In genomic region chr20:56628015-56628872, GRCh38 we compare ENCODE assay signal across 8 cellular contexts. TPM values are rescaled to one million over a fixed set of nuclear protein-coding genes. Genes with fewer than 3 reads are reported as not detected.
DNase-seq lines count a peak whose midpoint lies in the region; ATAC-seq and TF ChIP-seq lines count a peak whose summit lies in the region.

No MANE protein-coding gene starts in this region.

- CTCF ChIA-PET in T-cell (lab: Charles Lee): no interaction called here

- no peaks in the 10 kb centered on the region for H4K20me1 ChIP-seq in GM23248 (ENCODE audit: insufficient read depth)

- 22% methylated on average over 48 of the region's 48 CpGs for WGBS in GM23248 (ENCODE audit: low coverage in 1 of 2, low lambda C conversion rate in 2 of 2, missing lambda C conversion rate in 2 of 2), 2 experiments

- no peaks in the 10 kb centered on the region for H3K36me3 Mint-ChIP-seq in T-cell

- POLR2A ChIA-PET in T-cell (lab: Charles Lee): no interaction called here

- H3K4me3 Mint-ChIP-seq in T-cell: peak overlapping the region; percentile 21 to 55 (median 46)

- peak; percentile 66 for DNase-seq in GM23248
- no peak for DNase-seq in T-cell
- peak; percentile 21 to 51 for DNase-seq in cardiac muscle cell (ENCODE audit: low read depth in 1 of 2, low spot score in 1 of 2)
- no peak for DNase-seq in gastrocnemius medialis
- no peak for DNase-seq in DMS153 (lab: John Stamatoyannopoulos, UW)
- no peak for DNase-seq in NCI-H1048 (lab: John Stamatoyannopoulos, UW)
- DNase-seq in NCI-H1694 (lab: John Stamatoyannopoulos, UW): no peak

- TF ChIP-seq CTCF in cardiac muscle cell (IDR thresholded peaks at IDR 0.05; ENCODE audit: low read depth, low read length) (no peak), gastrocnemius medialis (IDR thresholded peaks at IDR 0.05 in 4 of 5, conservative IDR thresholded peaks at IDR 0.05 in 1 of 5) (no peak)

- H3K4me1 Mint-ChIP-seq in T-cell: peaks cover 11 to 17% (median 13%) of the 10 kb centered on the region in 3 donors

- H3K9me2 ChIP-seq in GM23248 (ENCODE audit: insufficient read depth): no peaks in the 10 kb centered on the region

- no peak overlapping the region for H3K27ac Mint-ChIP-seq in T-cell

- peak overlapping the region; percentile 97 for H3K4me2 ChIP-seq in GM23248 (ENCODE audit: unreplicated experiment)

- H3K4me1 ChIP-seq in GM23248 (ENCODE audit: insufficient read depth) (peaks cover 14% of the 10 kb centered on the region), cardiac muscle cell (ENCODE audit: low read depth) (peaks cover 16% of the 10 kb centered on the region), gastrocnemius medialis (peaks cover 8 to 14% of the 10 kb centered on the region in 2 donors)

- intact Hi-C loops in gastrocnemius medialis (cut with DNase I; ENCODE audit: low total_unique reads): no loop called here

- H3K36me3 ChIP-seq in GM23248 (ENCODE audit: low read depth) (peaks cover 4% of the 10 kb centered on the region), cardiac muscle cell (no peaks in the 10 kb centered on the region), gastrocnemius medialis (no peaks in the 10 kb centered on the region)

- peak in 1 of 4 experiments; percentile 24 for ATAC-seq in T-cell (replicated peaks in 1 of 4)
- ATAC-seq in gastrocnemius medialis: no peak
- ATAC-seq in GM19467 (IDR thresholded peaks at IDR 0.05; ENCODE audit: unreplicated experiment): no peak

- peaks cover 40% of the 10 kb centered on the region for H3K79me2 ChIP-seq in GM23248 (ENCODE audit: insufficient read depth)

- in situ Hi-C loops in GM23248 (cut with MboI) (loop anchor here (10.0 kb wide), 1 partner anchor 347 kb away; no protein-coding TSS in a partner anchor), gastrocnemius medialis (cut with MboI; ENCODE audit: low sequenced_read_pairs in 4 of 4) (no loop called here)

- no peaks in the 10 kb centered on the region for H3K9me3 Mint-ChIP-seq in T-cell

- H3K9me3 ChIP-seq in GM23248 (ENCODE audit: low read depth) (no peaks in the 10 kb centered on the region), cardiac muscle cell (ENCODE audit: low read depth) (no peaks in the 10 kb centered on the region), gastrocnemius medialis (no peaks in the 10 kb centered on the region)

- H3K27me3 ChIP-seq in GM23248 (replicated peaks; ENCODE audit: insufficient read depth) (no peaks in the 10 kb centered on the region; the same call in 1 of the 2 replicates), cardiac muscle cell (peaks cover 100% of the 10 kb centered on the region), gastrocnemius medialis (peaks cover 77 to 87% (median 85%) of the 10 kb centered on the region in 3 donors)

- H3F3A ChIP-seq in GM23248 (ENCODE audit: insufficient read depth): peaks cover 17% of the 10 kb centered on the region; the same call in 1 of the 2 replicates

- peak overlapping the region; percentile 95 for H2AFZ ChIP-seq in GM23248

- TF ChIP-seq POLR2A in gastrocnemius medialis (IDR thresholded peaks at IDR 0.05): no peak

- H3K4me3 ChIP-seq in GM23248: peak overlapping the region; percentile 96
- peak overlapping the region; percentile 35 for H3K4me3 ChIP-seq in cardiac muscle cell
- H3K4me3 ChIP-seq in gastrocnemius medialis: peak overlapping the region in 3 of 4 donors; percentile 44 to 48 (median 46)

- peaks cover 32 to 68% of the 10 kb centered on the region in 2 donors for H3K27me3 Mint-ChIP-seq in T-cell

- H3K27ac ChIP-seq in GM23248 (no peak overlapping the region), cardiac muscle cell (no peak overlapping the region), gastrocnemius medialis (no peak overlapping the region)

- H3K9ac ChIP-seq in GM23248: peak overlapping the region; percentile 86; the same call in 1 of the 2 replicates

RNA-seq across cellular contexts. Expression of gene TFAP2C, which starts 0.9 kb away (rescaled TPM):
- total RNA-seq in GM23248 (2014; rRNA removed; shearing (Covaris generic)): 12.3 and 12.8 TPM in 2 replicates
- 16.6 and 19.0 TPM in 2 replicates for polyA plus RNA-seq in GM23248 (2016; fragmentation: Nextera tagmentation; extraction: Ambion mirVana)
- under 1 TPM in 2 of 5 donors, not detected in 3; 0.16 TPM for total RNA-seq in T-cell
- total RNA-seq in cardiac muscle cell: 0.21 and 0.46 TPM in 2 replicates
- polyA plus RNA-seq in cardiac muscle cell: not detected in 2 replicates
- total RNA-seq in gastrocnemius medialis: under 1 TPM in 2 of 4 donors, not detected in 2; 0.11 to 0.13 TPM

Comparison
In these comparisons a context has a peak if more than half of its experiments do, and no peak if none do; other contexts are left out.
1. DNase-seq: peak in GM23248 (single experiment) and cardiac muscle cell (2 of 2); none in T-cell (0 of 34), gastrocnemius medialis (0 of 2), DMS153 (single experiment), NCI-H1048 (single experiment) and NCI-H1694 (single experiment).
2. H3K4me3 ChIP-seq: peak in every context shown above with its lines; median percentile 96 in GM23248; 46 in gastrocnemius medialis; 35 in cardiac muscle cell.